Comparison of ENCODE assay signal across 23 cellular contexts in genomic region chr2:116874021-116874420, GRCh38.
DNase-seq lines count a peak whose midpoint lies in the region; ATAC-seq and TF ChIP-seq lines count a peak whose summit lies in the region.
"Had no signal": no experiment of that assay in that cellular context is flagged by ENCODE, and none has a peak within 500 bp of the region (broad histone marks: within the 10 kb centered on the region; RNA-seq: fewer than 3 reads in every experiment).

No MANE protein-coding gene starts in this region.

- H3K79me2 ChIP-seq in neural progenitor cell (ENCODE audit: low read depth), result no peaks in the 10 kb centered on the region

- no peak overlapping the region for H2AFZ ChIP-seq in neural progenitor cell (replicated peaks)
- H2AFZ ChIP-seq: GM23248 had no signal

- H3K27me3 ChIP-seq in neural progenitor cell (no peaks in the 10 kb centered on the region), aorta (ENCODE audit: control insufficient read depth in 1 of 2, insufficient read depth in 2 of 2, low read length in 1 of 2) (no peaks in the 10 kb centered on the region), psoas muscle (ENCODE audit: insufficient read depth in 3 of 3, low read length in 2 of 3) (no peaks in the 10 kb centered on the region)
- H3K27me3 ChIP-seq: BLaER1 had no signal

- DNase-seq in D341Med (ENCODE audit: low spot score) (peak; percentile 75), NCI-H82 (lab: John Stamatoyannopoulos, UW) (peak; percentile 98), ecto neural progenitor cell (ENCODE audit: low spot score) (peak; percentile 57), neural progenitor cell (ENCODE audit: low spot score) (peak; percentile 65), NCI-H2171 (lab: John Stamatoyannopoulos, UW) (no peak), foreskin fibroblast (no peak), aorta (no peak), psoas muscle (no peak)
- DNase-seq: Caco-2; CD4-positive, CD25-positive, alpha-beta regulatory T cell; CD8-positive, alpha-beta T cell; DMS 273 treated with DMSO at 0.1 percent for 48 hours; DMS79; EL; GDM1; GM23248; H9 had no signal

- no peak for ATAC-seq in aorta (ENCODE audit: low FRiP score)
- no peak for ATAC-seq in psoas muscle
- ATAC-seq: CD8-positive, alpha-beta T cell; GM12878; HCT116 had no signal

- intact Hi-C loops in aorta (cut with DNase I), result no loop called here
- intact Hi-C loops in psoas muscle (cut with DNase I), result no loop called here

- H3K27ac ChIP-seq in neural progenitor cell (no peak overlapping the region), aorta (ENCODE audit: low read depth in 1 of 2, low read length in 2 of 2) (no peak overlapping the region), psoas muscle (no peak overlapping the region)
- H3K27ac ChIP-seq: 22Rv1, BLaER1, C4-2B, GM23248 had no signal

- no peaks in the 10 kb centered on the region for H3K4me1 Mint-ChIP-seq in neural progenitor cell
- H3K4me1 Mint-ChIP-seq: B cell; CD4-positive, CD25-positive, alpha-beta regulatory T cell; H9 had no signal

- H3K9me3 ChIP-seq in neural progenitor cell (ENCODE audit: low read depth), result no peaks in the 10 kb centered on the region
- H3K9me3 ChIP-seq in aorta (ENCODE audit: control insufficient read depth, low read length), result no peaks in the 10 kb centered on the region
- H3K9me3 ChIP-seq in psoas muscle, result no peaks in the 10 kb centered on the region
- H3K9me3 ChIP-seq: Caco-2 had no signal

- H3K36me3 ChIP-seq in neural progenitor cell (no peaks in the 10 kb centered on the region), aorta (ENCODE audit: control insufficient read depth in 1 of 2, insufficient read depth in 2 of 2, low read length in 1 of 2) (no peaks in the 10 kb centered on the region), psoas muscle (ENCODE audit: insufficient read depth in 1 of 2, low read depth in 1 of 2) (no peaks in the 10 kb centered on the region)
- H3K36me3 ChIP-seq: BLaER1 had no signal

- 76 to 77% methylated on average over 5 of the region's 5 CpGs for WGBS in aorta, 2 donors
- WGBS in psoas muscle, 3 donors, result 41 to 56% (median 46%) methylated on average over 5 of the region's 5 CpGs

- TF ChIP-seq CTCF in neural progenitor cell (IDR thresholded peaks at IDR 0.05) (no peak), foreskin fibroblast (IDR thresholded peaks at IDR 0.05; ENCODE audit: low read depth, low read length) (no peak), psoas muscle (IDR thresholded peaks at IDR 0.05) (no peak)

- peaks cover 4% of the 10 kb centered on the region for H3K4me1 ChIP-seq in neural progenitor cell
- H3K4me1 ChIP-seq in aorta (ENCODE audit: control insufficient read depth in 1 of 2, insufficient read depth in 2 of 2, low read length in 2 of 2), result no peaks in the 10 kb centered on the region
- H3K4me1 ChIP-seq in psoas muscle, result no peaks in the 10 kb centered on the region
- H3K4me1 ChIP-seq: BLaER1 had no signal

- no peak overlapping the region for H3K27ac Mint-ChIP-seq in neural progenitor cell
- H3K27ac Mint-ChIP-seq: B cell; CD4-positive, CD25-positive, alpha-beta regulatory T cell; CD8-positive, alpha-beta T cell; H9 had no signal

- no peak overlapping the region for H3K4me2 ChIP-seq in neural progenitor cell
- H3K4me2 ChIP-seq: BLaER1 had no signal

- H4K20me1 ChIP-seq in neural progenitor cell (ENCODE audit: low read depth), result no peaks in the 10 kb centered on the region
- H4K20me1 ChIP-seq: BLaER1 had no signal

- peaks cover under 1% of the 10 kb centered on the region for H3K27me3 Mint-ChIP-seq in neural progenitor cell (ENCODE audit: insufficient read depth, low read depth)
- H3K27me3 Mint-ChIP-seq: B cell; CD4-positive, CD25-positive, alpha-beta regulatory T cell had no signal

- peaks cover 14% of the 10 kb centered on the region for H3K9me3 Mint-ChIP-seq in neural progenitor cell

- H3K4me3 ChIP-seq in neural progenitor cell (no peak overlapping the region), foreskin fibroblast (ENCODE audit: low read depth in 1 of 2, low read length in 2 of 2) (no peak overlapping the region), aorta (ENCODE audit: low read length in 2 of 2) (no peak overlapping the region), psoas muscle (no peak overlapping the region)
- H3K4me3 ChIP-seq: BLaER1, GM12878, GM23248 had no signal

- no peak overlapping the region for H3K9ac ChIP-seq in neural progenitor cell
- H3K9ac ChIP-seq: BLaER1, GM23248 had no signal

- no peak overlapping the region for H3K4me3 Mint-ChIP-seq in neural progenitor cell
- H3K4me3 Mint-ChIP-seq: B cell; CD4-positive, CD25-positive, alpha-beta regulatory T cell; CD8-positive, alpha-beta T cell; H9 had no signal

- no peaks in the 10 kb centered on the region for H3F3A ChIP-seq in neural progenitor cell (ENCODE audit: low read depth)

- H3K36me3 Mint-ChIP-seq in neural progenitor cell, result no peaks in the 10 kb centered on the region
- H3K36me3 Mint-ChIP-seq: CD4-positive, CD25-positive, alpha-beta regulatory T cell; CD8-positive, alpha-beta T cell had no signal

Comparison
In these comparisons a context has a peak if more than half of its experiments do, and no peak if none do; other contexts are left out.
1. DNase-seq: peak in D341Med (single experiment), NCI-H82 (single experiment), ecto neural progenitor cell (single experiment) and neural progenitor cell (single experiment); none in NCI-H2171 (single experiment), foreskin fibroblast (0 of 2), aorta (0 of 2) and psoas muscle (0 of 2).